12 cellular contexts compared by ENCODE assay signal in the genomic region with DNA sequence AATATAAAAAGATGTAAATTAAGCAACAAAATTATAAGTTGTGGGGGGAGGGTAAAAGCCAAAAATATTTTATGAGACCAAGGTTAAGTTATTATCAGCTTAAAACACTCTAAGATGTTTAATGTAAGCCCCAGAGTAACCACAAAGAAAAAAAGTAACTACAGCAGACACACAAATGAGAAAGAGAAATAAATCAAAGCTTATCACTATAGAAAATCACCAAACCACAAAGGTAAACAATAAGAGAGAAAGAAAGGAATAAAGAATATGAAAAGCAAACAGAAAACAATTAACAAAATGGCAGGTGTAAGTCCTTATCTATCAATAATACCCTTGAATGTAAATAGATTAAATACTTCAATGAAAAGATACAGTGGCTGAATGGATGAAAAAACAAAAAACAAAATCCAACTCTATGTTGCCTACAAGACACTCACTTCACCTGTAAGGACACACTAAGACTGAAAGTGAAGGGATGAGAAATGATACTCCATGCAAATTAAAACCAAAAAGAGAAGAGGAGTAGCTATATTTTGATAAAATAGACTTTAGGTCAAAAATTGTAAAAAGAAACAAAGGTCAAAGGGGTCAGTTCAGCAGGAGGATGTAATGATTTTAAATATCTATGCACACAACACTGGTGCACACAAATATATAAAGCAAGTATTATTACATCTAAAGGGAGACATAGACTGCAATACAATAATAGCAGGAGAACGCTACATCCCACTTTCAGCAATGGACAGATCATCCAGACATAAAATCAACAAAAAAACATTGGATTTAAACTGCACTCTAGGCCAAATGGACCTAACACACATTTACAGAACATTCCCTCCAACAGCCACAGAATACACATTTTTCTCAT.
A peak's percentile ranks its signal among the peaks of the same experiment; 100 is the strongest.
DNase-seq lines count a peak whose midpoint lies in the region; ATAC-seq lines count a peak whose summit lies in the region.
"Had no signal": no experiment of that assay in that cellular context is flagged by ENCODE, and none has a peak within 500 bp of the region (broad histone marks: within the 10 kb centered on the region; RNA-seq: fewer than 3 reads in every experiment).

No MANE protein-coding gene starts in this region.

- H3K4me3 Mint-ChIP-seq in memory B cell, result no peak overlapping the region
- H3K4me3 Mint-ChIP-seq: activated naive CD8-positive, alpha-beta T cell; CD4-positive, alpha-beta T cell had no signal

- peak; percentile 77 for ATAC-seq in GM18517 (IDR thresholded peaks at IDR 0.05; ENCODE audit: unreplicated experiment)
- ATAC-seq in GM21529 (IDR thresholded peaks at IDR 0.05; ENCODE audit: unreplicated experiment), result peak; percentile 75
- no peak for ATAC-seq in memory B cell (ENCODE audit: low read depth)

- H3K27ac Mint-ChIP-seq in memory B cell, result peak overlapping the region; percentile 20
- H3K27ac Mint-ChIP-seq: activated naive CD8-positive, alpha-beta T cell; CD4-positive, alpha-beta T cell had no signal

- DNase-seq in NCI-H146 (lab: John Stamatoyannopoulos, UW) (peak; percentile 76), memory B cell (ENCODE audit: low spot score in 2 of 2) (no peak), NCI-H510A treated with DMSO at 0.1 percent for 48 hours (lab: John Stamatoyannopoulos, UW) (no peak), activated gamma-delta T cell treated with Interleukin-2 at 50 U/mL for 16 hours (no peak), NCI-H2196 treated with DMSO at 0.1 percent for 48 hours (lab: John Stamatoyannopoulos, UW; ENCODE audit: unreplicated experiment) (no peak)
- DNase-seq: caudate nucleus; CD4-positive, alpha-beta T cell; Kasumi-1; NCI-H2081 had no signal

- peaks cover 17% of the 10 kb centered on the region for H3K4me1 Mint-ChIP-seq in memory B cell

- no peaks in the 10 kb centered on the region for H3K9me3 Mint-ChIP-seq in memory B cell

- H3K36me3 Mint-ChIP-seq in memory B cell, result peaks cover 42% of the 10 kb centered on the region

- H3K27me3 Mint-ChIP-seq in memory B cell, result no peaks in the 10 kb centered on the region
- H3K27me3 Mint-ChIP-seq: activated naive CD8-positive, alpha-beta T cell; CD4-positive, alpha-beta T cell had no signal
